20 cellular contexts compared by ENCODE assay signal in the genomic region with DNA sequence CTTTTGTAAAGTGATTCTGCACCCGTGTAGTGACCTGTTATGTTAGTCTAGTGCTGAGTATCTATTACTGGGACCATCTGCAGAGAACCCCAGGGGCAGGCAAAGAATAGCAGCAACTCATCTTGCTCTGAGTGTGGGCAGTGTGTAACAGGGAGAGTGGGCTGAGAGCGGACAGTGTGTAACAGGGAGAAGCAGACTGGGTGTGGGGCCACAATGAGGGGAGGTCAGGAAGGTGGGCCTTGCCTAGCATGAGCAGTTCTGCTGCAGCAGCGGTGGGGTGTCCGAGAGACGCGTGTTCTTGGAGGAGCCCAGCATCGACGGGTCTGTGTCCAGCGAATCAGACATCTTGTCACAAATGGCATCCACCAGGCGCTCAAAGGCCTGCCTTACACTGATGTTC. TPM values are rescaled to one million over a fixed set of nuclear protein-coding genes. Genes with fewer than 3 reads are reported as not detected.
DNase-seq lines count a peak whose midpoint lies in the region; ATAC-seq, FAIRE-seq and TF ChIP-seq lines count a peak whose summit lies in the region.
"Had no signal": no experiment of that assay in that cellular context is flagged by ENCODE, and none has a peak within 500 bp of the region (broad histone marks: within the 10 kb centered on the region; RNA-seq: fewer than 3 reads in every experiment).

No MANE protein-coding gene starts in this region.

- in situ Hi-C loops in brain microvascular endothelial cell (cut with HindIII; ENCODE audit: low pct_ligation_motif_present, low sequenced_read_pairs): no loop called here

- no peak for ATAC-seq in WTC11
- no peak for ATAC-seq in HG02981 (IDR thresholded peaks at IDR 0.05; ENCODE audit: unreplicated experiment)
- ATAC-seq: GM12878 had no signal

- no peak overlapping the region for H4K8ac ChIP-seq in H9 (replicated peaks; ENCODE audit: insufficient read length, low read depth, low read length)

- H2BK15ac ChIP-seq in H9 (ENCODE audit: low read depth, low read length): no peak overlapping the region

- H3K36me3 Mint-ChIP-seq in H9 (ENCODE audit: insufficient read depth in 1 of 3, low read depth in 3 of 3): peaks cover 4 to 32% (median 31%) of the 10 kb centered on the region in 3 experiments; a peak in 6 of 7 replicates
- peaks cover 22% of the 10 kb centered on the region for H3K36me3 Mint-ChIP-seq in WTC11

- H3K79me2 ChIP-seq in H9 (ENCODE audit: insufficient read depth, low read length): no peaks in the 10 kb centered on the region

- no peak overlapping the region for H2BK12ac ChIP-seq in H9 (ENCODE audit: insufficient read length, low read depth, low read length)

- H3K79me1 ChIP-seq in H9 (ENCODE audit: insufficient read depth, low read depth, low read length, poor library complexity, severe bottlenecking): no peaks in the 10 kb centered on the region

- H3K36me3 ChIP-seq in kidney (ENCODE audit: control insufficient read depth in 1 of 2, insufficient read depth in 2 of 2, low read length in 2 of 2) (no peaks in the 10 kb centered on the region), uterus (no peaks in the 10 kb centered on the region), brain microvascular endothelial cell (replicated peaks) (no peaks in the 10 kb centered on the region)

- no peak overlapping the region for H4K91ac ChIP-seq in H9 (ENCODE audit: insufficient read length, low read depth, low read length)

- no peak overlapping the region for H3K14ac ChIP-seq in H9 (ENCODE audit: insufficient read depth, low read length)

- no peak overlapping the region for H2AFZ ChIP-seq in H9 (ENCODE audit: low read length)

- POLR2A ChIA-PET in WTC11 (lab: Charles Lee): no interaction called here

- H3K18ac ChIP-seq in H9 (ENCODE audit: insufficient read length, low read depth, low read length): no peak overlapping the region

- H3K27ac Mint-ChIP-seq in H9: peak overlapping the region in 2 of 3 experiments; percentile 13 to 27; a peak in 3 of 7 replicates
- peak overlapping the region; percentile 32; the same call in 1 of the 2 replicates for H3K27ac Mint-ChIP-seq in WTC11
- H3K27ac Mint-ChIP-seq: CD4-positive, alpha-beta T cell had no signal

- H3K4me3 Mint-ChIP-seq in H9: no peak overlapping the region
- H3K4me3 Mint-ChIP-seq in WTC11: no peak overlapping the region
- H3K4me3 Mint-ChIP-seq: CD4-positive, alpha-beta T cell had no signal

- no peak overlapping the region for H3T11ph ChIP-seq in H9 (ENCODE audit: low read length)

- intact Hi-C loops in kidney (cut with DNase I): no loop called here
- intact Hi-C loops in uterus (cut with DNase I; ENCODE audit: low total_unique reads): no loop called here

- DNase-seq in H9 (no peak), WTC11 (ENCODE audit: low spot score) (no peak), kidney (peak; percentile 61), retina (peak; percentile 28), cortex of kidney (lab: John Stamatoyannopoulos, UW) (no peak), uterus (no peak), brain microvascular endothelial cell (no peak)
- DNase-seq: Caco-2; CD4-positive, alpha-beta T cell; GF-D8; GOT3; NCI-H1105 treated with DMSO at 0.1 percent for 48 hours; NCI-H1694; NCI-H510A treated with DMSO at 0.1 percent for 48 hours; NCI-H774; SHP77 had no signal

- no peak for FAIRE-seq in kidney (lab: Jason Lieb, UNC)
- FAIRE-seq: A204.1, GM12878 had no signal

- H3K4me1 Mint-ChIP-seq in H9 (peaks cover 5 to 13% of the 10 kb centered on the region in 2 experiments), WTC11 (peaks cover 17% of the 10 kb centered on the region)

- H3K4ac ChIP-seq in H9 (ENCODE audit: low read depth, low read length): no peak overlapping the region

- no CpG with 5 or more reads among the region's 10 CpGs for WGBS in H9 (ENCODE audit: extremely low coverage, insufficient read length, low lambda C conversion rate)

- no peaks in the 10 kb centered on the region for H3K4me1 ChIP-seq in H9 (ENCODE audit: insufficient read depth, low read length)
- no peaks in the 10 kb centered on the region for H3K4me1 ChIP-seq in kidney (ENCODE audit: control insufficient read depth in 1 of 2, insufficient read depth in 1 of 2, low read depth in 1 of 2, low read length in 2 of 2)
- no peaks in the 10 kb centered on the region for H3K4me1 ChIP-seq in uterus
- H3K4me1 ChIP-seq: Caco-2 had no signal

- no peak overlapping the region for H3K56ac ChIP-seq in H9 (ENCODE audit: insufficient read length, low read depth, low read length)

- no peaks in the 10 kb centered on the region for H3K27me3 ChIP-seq in H9 (ENCODE audit: insufficient read depth, low read length)
- H3K27me3 ChIP-seq in uterus: no peaks in the 10 kb centered on the region
- no peaks in the 10 kb centered on the region for H3K27me3 ChIP-seq in brain microvascular endothelial cell (replicated peaks)

- no peak overlapping the region for H2BK20ac ChIP-seq in H9 (ENCODE audit: low read depth, low read length, poor library complexity, severe bottlenecking)

- H2BK5ac ChIP-seq in H9 (ENCODE audit: insufficient read length, low read length): no peak overlapping the region

- CTCF ChIA-PET in WTC11 (lab: Charles Lee): no interaction called here

- no peaks in the 10 kb centered on the region for H3K9me3 ChIP-seq in H9 (ENCODE audit: control insufficient read depth, low read depth, low read length)
- H3K9me3 ChIP-seq in kidney (ENCODE audit: control insufficient read depth in 1 of 2, low read length in 2 of 2): no peaks in the 10 kb centered on the region
- no peaks in the 10 kb centered on the region for H3K9me3 ChIP-seq in uterus
- H3K9me3 ChIP-seq: Caco-2 had no signal

- H2AK5ac ChIP-seq in H9 (ENCODE audit: insufficient read length, low read length): no peak overlapping the region

- H3K27ac ChIP-seq in H9 (ENCODE audit: insufficient read length, low read depth, low read length): no peak overlapping the region
- no peak overlapping the region for H3K27ac ChIP-seq in kidney (ENCODE audit: low read depth in 2 of 2, low read length in 2 of 2)
- H3K27ac ChIP-seq in uterus: no peak overlapping the region
- no peak overlapping the region for H3K27ac ChIP-seq in brain microvascular endothelial cell
- H3K27ac ChIP-seq: SK-N-MC had no signal

- H4K20me1 ChIP-seq in H9 (ENCODE audit: control insufficient read depth, insufficient read depth, insufficient read length): no peaks in the 10 kb centered on the region

- H4K5ac ChIP-seq in H9 (ENCODE audit: insufficient read length, low read depth, low read length): no peak overlapping the region

- H3K4me3 ChIP-seq in kidney (ENCODE audit: low read length in 2 of 2): no peak overlapping the region
- no peak overlapping the region for H3K4me3 ChIP-seq in uterus
- no peak overlapping the region for H3K4me3 ChIP-seq in brain microvascular endothelial cell (ENCODE audit: low read depth, low read length)
- H3K4me3 ChIP-seq: GM12878, SK-N-MC had no signal

- TF ChIP-seq POLR2A in uterus (IDR thresholded peaks at IDR 0.05): no peak

- H3K9ac ChIP-seq in H9 (ENCODE audit: extremely low read depth, insufficient read length, low read length): no peak overlapping the region
- H3K9ac ChIP-seq in kidney (ENCODE audit: low read length in 2 of 2): no peak overlapping the region

- H3K9me3 Mint-ChIP-seq in H9 (no peaks in the 10 kb centered on the region), WTC11 (no peaks in the 10 kb centered on the region)
- H3K9me3 Mint-ChIP-seq: CD4-positive, alpha-beta T cell had no signal

- H3K23me2 ChIP-seq in H9 (ENCODE audit: insufficient read length, low read depth, low read length, poor library complexity, severe bottlenecking): no peaks in the 10 kb centered on the region

- H3K27me3 Mint-ChIP-seq in H9 (ENCODE audit: low read depth): no peaks in the 10 kb centered on the region
- H3K27me3 Mint-ChIP-seq in WTC11 (ENCODE audit: low read depth): no peaks in the 10 kb centered on the region

- no peak overlapping the region for H3K23ac ChIP-seq in H9 (ENCODE audit: insufficient read length, low read depth, low read length)

- H2BK120ac ChIP-seq in H9 (ENCODE audit: low read depth, low read length, poor library complexity, severe bottlenecking): no peak overlapping the region

- no peak overlapping the region for H3K4me2 ChIP-seq in H9 (ENCODE audit: insufficient read depth, insufficient read length, low read length)

- TF ChIP-seq CTCF in H9 (conservative IDR thresholded peaks at IDR 0.05) (no peak), WTC11 (IDR thresholded peaks at IDR 0.05) (no peak), kidney (IDR thresholded peaks at IDR 0.05; ENCODE audit: borderline replicate concordance, extremely low read depth, insufficient read depth) (no peak), uterus (IDR thresholded peaks at IDR 0.05) (no peak), brain microvascular endothelial cell (IDR thresholded peaks at IDR 0.05; ENCODE audit: low read depth, low read length, missing control alignments) (no peak)

TF ChIP-seq in WTC11, 78 proteins besides CTCF, POLR2A, EP300 and RAD21 (continues in another document):
- TF ChIP-seq, protein P1, sequence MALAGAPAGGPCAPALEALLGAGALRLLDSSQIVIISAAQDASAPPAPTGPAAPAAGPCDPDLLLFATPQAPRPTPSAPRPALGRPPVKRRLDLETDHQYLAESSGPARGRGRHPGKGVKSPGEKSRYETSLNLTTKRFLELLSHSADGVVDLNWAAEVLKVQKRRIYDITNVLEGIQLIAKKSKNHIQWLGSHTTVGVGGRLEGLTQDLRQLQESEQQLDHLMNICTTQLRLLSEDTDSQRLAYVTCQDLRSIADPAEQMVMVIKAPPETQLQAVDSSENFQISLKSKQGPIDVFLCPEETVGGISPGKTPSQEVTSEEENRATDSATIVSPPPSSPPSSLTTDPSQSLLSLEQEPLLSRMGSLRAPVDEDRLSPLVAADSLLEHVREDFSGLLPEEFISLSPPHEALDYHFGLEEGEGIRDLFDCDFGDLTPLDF (CRISPR knock-in tag; IDR thresholded peaks at IDR 0.05): no peak
- TF ChIP-seq, protein P2, sequence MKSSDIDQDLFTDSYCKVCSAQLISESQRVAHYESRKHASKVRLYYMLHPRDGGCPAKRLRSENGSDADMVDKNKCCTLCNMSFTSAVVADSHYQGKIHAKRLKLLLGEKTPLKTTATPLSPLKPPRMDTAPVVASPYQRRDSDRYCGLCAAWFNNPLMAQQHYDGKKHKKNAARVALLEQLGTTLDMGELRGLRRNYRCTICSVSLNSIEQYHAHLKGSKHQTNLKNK (CRISPR knock-in tag; IDR thresholded peaks at IDR 0.05): no peak
- no peak for TF ChIP-seq TP53 (CRISPR knock-in tag; IDR thresholded peaks at IDR 0.05)
- TF ChIP-seq SOX15 (CRISPR knock-in tag; IDR thresholded peaks at IDR 0.05): no peak
- no peak for TF ChIP-seq JUN (CRISPR knock-in tag; IDR thresholded peaks at IDR 0.05)

RNA-seq across cellular contexts. Expression of a gene that starts 41.2 kb away (rescaled TPM):
- total RNA-seq in H9 (2021) (147 TPM in 2 replicates), WTC11 (2021) (172 to 201 TPM (median 179 TPM) in 3 replicates), kidney (110 TPM), uterus (100 to 1,000 TPM in 2 of 4 donors, 10 to 100 TPM in 2; 35.1 to 145 (median 75.6) TPM)
- polyA plus RNA-seq in kidney (ENCODE audit: insufficient read depth, low read depth, low replicate concordance): 99.5 TPM

Comparison
In these comparisons a context has a peak if more than half of its experiments do, and no peak if none do; other contexts are left out.
1. DNase-seq: peak in kidney (single experiment) and retina (single experiment); none in H9 (single experiment), WTC11 (single experiment), cortex of kidney (single experiment), uterus (0 of 2) and brain microvascular endothelial cell (single experiment).